9 cellular contexts compared by ENCODE assay signal in the genomic region with DNA sequence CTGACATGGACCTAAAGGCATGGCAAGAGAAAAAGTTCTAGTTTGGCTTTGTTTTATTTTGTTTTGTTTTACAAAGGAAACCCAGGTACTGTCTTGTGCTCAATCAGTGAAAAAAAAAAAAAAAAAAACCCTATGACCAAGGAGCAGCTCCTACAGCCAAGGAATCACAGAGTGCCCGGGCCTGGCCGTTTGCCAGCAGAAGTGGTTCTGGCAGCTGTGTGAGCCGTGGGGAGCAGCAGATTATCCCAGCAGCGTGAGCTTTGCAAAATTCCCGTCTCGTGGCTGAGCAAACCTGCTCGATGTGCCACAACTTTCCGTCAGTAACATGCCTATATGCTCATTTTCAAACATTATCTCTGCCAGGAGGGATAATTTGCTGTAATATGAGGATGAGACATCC.
DNase-seq lines count a peak whose midpoint lies in the region; TF ChIP-seq lines count a peak whose summit lies in the region.
"Had no signal": no experiment of that assay in that cellular context is flagged by ENCODE, and none has a peak within 500 bp of the region (broad histone marks: within the 10 kb centered on the region; RNA-seq: fewer than 3 reads in every experiment).

No MANE protein-coding gene starts in this region.

- H3K9me3 Mint-ChIP-seq in progenitor cell of endocrine pancreas (ENCODE audit: low read depth), result no peaks in the 10 kb centered on the region
- H3K9me3 Mint-ChIP-seq in activated T-helper 1 cell treated with anti-CD3 and anti-CD28 coated beads, Interleukin-12 subunit alpha, Interleukin-12 subunit beta, Interleukin-2, Interleukin-4 antibody, amounts not matched to agents 30 ng/mL and 10 ng/mL and 1 ng/mL, durations not matched to agents 14 hours and 24 hours and 36 hours, result no peaks in the 10 kb centered on the region

- H3K36me3 Mint-ChIP-seq in progenitor cell of endocrine pancreas (ENCODE audit: insufficient read depth), result peaks cover 1% of the 10 kb centered on the region
- H3K36me3 Mint-ChIP-seq in activated T-helper 1 cell treated with anti-CD3 and anti-CD28 coated beads, Interleukin-12 subunit alpha, Interleukin-12 subunit beta, Interleukin-2, Interleukin-4 antibody, amounts not matched to agents 30 ng/mL and 10 ng/mL and 1 ng/mL, durations not matched to agents 14 hours and 24 hours and 36 hours (ENCODE audit: low read depth), result no peaks in the 10 kb centered on the region
- H3K36me3 Mint-ChIP-seq: natural killer cell had no signal

- H3K4me1 Mint-ChIP-seq in progenitor cell of endocrine pancreas (ENCODE audit: low read depth), result no peaks in the 10 kb centered on the region
- H3K4me1 Mint-ChIP-seq in activated T-helper 1 cell treated with anti-CD3 and anti-CD28 coated beads, Interleukin-12 subunit alpha, Interleukin-12 subunit beta, Interleukin-2, Interleukin-4 antibody, amounts not matched to agents 30 ng/mL and 10 ng/mL and 1 ng/mL, durations not matched to agents 14 hours and 24 hours and 36 hours (ENCODE audit: low read depth), result no peaks in the 10 kb centered on the region
- H3K4me1 Mint-ChIP-seq: natural killer cell had no signal

- no peaks in the 10 kb centered on the region for H3K27me3 ChIP-seq in HAP-1 (ENCODE audit: low read depth)
- no peaks in the 10 kb centered on the region for H3K27me3 ChIP-seq in sigmoid colon

- intact Hi-C loops in sigmoid colon (cut with DNase I), result no loop called here
- intact Hi-C loops in lower leg skin (cut with DNase I; ENCODE audit: low total_unique reads), result no loop called here
- intact Hi-C loops in activated T-helper 1 cell treated with anti-CD3 and anti-CD28 coated beads, Interleukin-12 subunit alpha, Interleukin-12 subunit beta, Interleukin-2, Interleukin-4 antibody, amounts not matched to agents 30 ng/mL and 10 ng/mL and 1 ng/mL, durations not matched to agents 14 hours and 24 hours and 36 hours (cut with micrococcal nuclease), result no loop called here

- TF ChIP-seq CTCF in sigmoid colon (IDR thresholded peaks at IDR 0.05) (no peak), progenitor cell of endocrine pancreas (IDR thresholded peaks at IDR 0.05; ENCODE audit: unreplicated experiment) (no peak), lower leg skin (IDR thresholded peaks at IDR 0.05) (no peak)

- WGBS in sigmoid colon, 2 donors, result 19 to 47% methylated on average over 8 of the region's 8 CpGs
- 5 to 15% methylated on average over 8 of the region's 8 CpGs for WGBS in lower leg skin, 2 donors

- no peak for TF ChIP-seq POLR2A in sigmoid colon (IDR thresholded peaks at IDR 0.05)
- TF ChIP-seq POLR2A in lower leg skin (IDR thresholded peaks at IDR 0.05), result no peak

- H3K27ac ChIP-seq in sigmoid colon, result no peak overlapping the region

- no peaks in the 10 kb centered on the region for H3K27me3 Mint-ChIP-seq in progenitor cell of endocrine pancreas
- no peaks in the 10 kb centered on the region for H3K27me3 Mint-ChIP-seq in activated T-helper 1 cell treated with anti-CD3 and anti-CD28 coated beads, Interleukin-12 subunit alpha, Interleukin-12 subunit beta, Interleukin-2, Interleukin-4 antibody, amounts not matched to agents 30 ng/mL and 10 ng/mL and 1 ng/mL, durations not matched to agents 14 hours and 24 hours and 36 hours (ENCODE audit: insufficient read depth)

- no peaks in the 10 kb centered on the region for H3K9me3 ChIP-seq in HAP-1
- no peaks in the 10 kb centered on the region for H3K9me3 ChIP-seq in sigmoid colon

- H3K36me3 ChIP-seq in HAP-1 (replicated peaks) (no peaks in the 10 kb centered on the region), sigmoid colon (no peaks in the 10 kb centered on the region)

- H3K4me3 ChIP-seq in HAP-1 (no peak overlapping the region), sigmoid colon (no peak overlapping the region), lower leg skin (ENCODE audit: low read depth, poor library complexity, severe bottlenecking) (no peak overlapping the region)

- TF ChIP-seq EP300 in sigmoid colon (IDR thresholded peaks at IDR 0.05), result no peak

- peak; percentile 36 to 80 for DNase-seq in HAP-1 (ENCODE audit: low spot score in 2 of 2)
- DNase-seq in NCI-H748 treated with DMSO at 0.1 percent for 48 hours (lab: John Stamatoyannopoulos, UW), result peak; percentile 29
- DNase-seq in globus pallidus (ENCODE audit: low spot score), result peak; percentile 20
- DNase-seq in sigmoid colon, result peak; percentile 82
- DNase-seq in progenitor cell of endocrine pancreas (ENCODE audit: low spot score, unreplicated experiment), result no peak
- no peak for DNase-seq in activated CD4-positive, CD25-positive, alpha-beta regulatory T cell treated with anti-CD3 and anti-CD28 coated beads, Interleukin-2, amount 50 U/mL, for 72 hours
- DNase-seq in lower leg skin (ENCODE audit: low spot score in 2 of 2), result no peak
- DNase-seq in activated T-helper 1 cell treated with anti-CD3 and anti-CD28 coated beads, Interleukin-12 subunit alpha, Interleukin-12 subunit beta, Interleukin-2, Interleukin-4 antibody, amounts not matched to agents 30 ng/mL and 10 ng/mL and 1 ng/mL, durations not matched to agents 14 hours and 24 hours and 36 hours (ENCODE audit: low spot score), result no peak
- DNase-seq: natural killer cell had no signal

- in situ Hi-C loops in HAP-1 (cut with MboI; ENCODE audit: low sequenced_read_pairs), result no loop called here

- no peak overlapping the region for H3K27ac Mint-ChIP-seq in progenitor cell of endocrine pancreas
- no peak overlapping the region for H3K27ac Mint-ChIP-seq in activated T-helper 1 cell treated with anti-CD3 and anti-CD28 coated beads, Interleukin-12 subunit alpha, Interleukin-12 subunit beta, Interleukin-2, Interleukin-4 antibody, amounts not matched to agents 30 ng/mL and 10 ng/mL and 1 ng/mL, durations not matched to agents 14 hours and 24 hours and 36 hours
- H3K27ac Mint-ChIP-seq: natural killer cell had no signal

- H3K4me1 ChIP-seq in HAP-1, result peaks cover 3% of the 10 kb centered on the region
- H3K4me1 ChIP-seq in sigmoid colon, result peaks cover 0 to 8% (median 0%) of the 10 kb centered on the region in 4 donors

- no peak overlapping the region for H3K4me3 Mint-ChIP-seq in progenitor cell of endocrine pancreas (ENCODE audit: low read depth)
- no peak overlapping the region for H3K4me3 Mint-ChIP-seq in activated T-helper 1 cell treated with anti-CD3 and anti-CD28 coated beads, Interleukin-12 subunit alpha, Interleukin-12 subunit beta, Interleukin-2, Interleukin-4 antibody, amounts not matched to agents 30 ng/mL and 10 ng/mL and 1 ng/mL, durations not matched to agents 14 hours and 24 hours and 36 hours
- H3K4me3 Mint-ChIP-seq: natural killer cell had no signal

Comparison
In these comparisons a context has a peak if more than half of its experiments do, and no peak if none do; other contexts are left out.
1. DNase-seq: peak in HAP-1 (2 of 2), NCI-H748 treated with DMSO at 0.1 percent for 48 hours (single experiment), globus pallidus (single experiment) and sigmoid colon (single experiment); none in progenitor cell of endocrine pancreas (single experiment), activated CD4-positive, CD25-positive, alpha-beta regulatory T cell treated with anti-CD3 and anti-CD28 coated beads, Interleukin-2, amount 50 U/mL, for 72 hours (single experiment), lower leg skin (0 of 2) and activated T-helper 1 cell treated with anti-CD3 and anti-CD28 coated beads, Interleukin-12 subunit alpha, Interleukin-12 subunit beta, Interleukin-2, Interleukin-4 antibody, amounts not matched to agents 30 ng/mL and 10 ng/mL and 1 ng/mL, durations not matched to agents 14 hours and 24 hours and 36 hours (single experiment).